Comparison of ENCODE assay signal across 16 cellular contexts in genomic region chr11:121895919-121896318, GRCh38.
DNase-seq lines count a peak whose midpoint lies in the region; ATAC-seq and TF ChIP-seq lines count a peak whose summit lies in the region.
"Had no signal": no experiment of that assay in that cellular context is flagged by ENCODE, and none has a peak within 500 bp of the region (broad histone marks: within the 10 kb centered on the region; RNA-seq: fewer than 3 reads in every experiment).

No MANE protein-coding gene starts in this region.

- CTCF ChIA-PET in HCT116 (lab: Charles Lee): no interaction called here

- peaks cover 29% of the 10 kb centered on the region for H3K4me1 ChIP-seq in ACC112 (ENCODE audit: control insufficient read depth, insufficient read depth, low read length, unreplicated experiment)
- peaks cover 3 to 29% of the 10 kb centered on the region in 2 experiments; a peak in 2 of 4 replicates for H3K4me1 ChIP-seq in HCT116 (ENCODE audit: control insufficient read depth in 1 of 2, insufficient read depth in 2 of 2, low read length in 2 of 2)

- no peak for TF ChIP-seq RAD21 in HCT116 (IDR thresholded peaks at IDR 0.05; ENCODE audit: low read depth)

- TF ChIP-seq CTCF in HCT116 (IDR thresholded peaks at IDR 0.05 in 2 of 3, conservative IDR thresholded peaks at IDR 0.05 in 1 of 3; ENCODE audit: borderline replicate concordance in 1 of 3, insufficient read depth in 1 of 3, low read depth in 2 of 3, low read length in 2 of 3) (no peak), foreskin fibroblast (IDR thresholded peaks at IDR 0.05; ENCODE audit: low read depth, low read length) (no peak), GM13977 (IDR thresholded peaks at IDR 0.05; ENCODE audit: extremely low read depth, insufficient read depth, missing control alignments) (no peak)

- H4K20me1 ChIP-seq in HCT116 (ENCODE audit: insufficient read depth): no peaks in the 10 kb centered on the region

- BruUV-seq in HCT116 (replicated peaks; lab: Mats Ljungman, UMichigan): no TSS peak

- no peaks in the 10 kb centered on the region for H3K27me3 ChIP-seq in ACC112 (ENCODE audit: insufficient read depth, low read length)
- H3K27me3 ChIP-seq in HCT116 (ENCODE audit: insufficient read depth, low read length): no peaks in the 10 kb centered on the region
- H3K27me3 ChIP-seq: pancreas had no signal

- H3K4me2 ChIP-seq in HCT116 (ENCODE audit: low read length): peak overlapping the region; percentile 33

- no peaks in the 10 kb centered on the region for H3K36me3 ChIP-seq in ACC112 (ENCODE audit: insufficient read depth, low read length)
- H3K36me3 ChIP-seq in HCT116 (ENCODE audit: control insufficient read depth in 1 of 2, insufficient read depth in 2 of 2, low read length in 2 of 2): no peaks in the 10 kb centered on the region
- H3K36me3 ChIP-seq: pancreas had no signal

- POLR2A ChIA-PET in HCT116 (lab: Charles Lee): no interaction called here

- intact Hi-C loops in HCT116 (cut with micrococcal nuclease): no loop called here

- H3K9me2 ChIP-seq in HCT116 (ENCODE audit: insufficient read depth): no peaks in the 10 kb centered on the region

- ATAC-seq in HCT116: no peak
- ATAC-seq in GM21423 (IDR thresholded peaks at IDR 0.05; ENCODE audit: unreplicated experiment): no peak
- ATAC-seq in GM18868 (IDR thresholded peaks at IDR 0.05; ENCODE audit: unreplicated experiment): no peak
- ATAC-seq: activated CD8-positive, alpha-beta T cell treated with anti-CD3 and anti-CD28 coated beads for 36 hours; pancreas had no signal

- H3K27ac ChIP-seq in ACC112 (ENCODE audit: low read depth, low read length): peak overlapping the region; percentile 2
- no peak overlapping the region for H3K27ac ChIP-seq in HCT116 (ENCODE audit: low read depth, low read length)
- H3K27ac ChIP-seq: pancreas had no signal

- H3K4me3 ChIP-seq in ACC112 (ENCODE audit: low read depth, low read length) (no peak overlapping the region), HCT116 (replicated peaks in 1 of 2; ENCODE audit: low read depth in 1 of 2, low read length in 2 of 2) (no peak overlapping the region), foreskin fibroblast (ENCODE audit: low read depth in 1 of 2, low read length in 2 of 2) (no peak overlapping the region)
- H3K4me3 ChIP-seq: pancreas had no signal

- RAD21 ChIA-PET in HCT116 (lab: Charles Lee; ENCODE audit: low non-redundant PET in 1 of 2, low total read pairs in 2 of 2, uncharacterized antibody in 2 of 2, unreplicated experiment in 2 of 2): no interaction called here

- DNase-seq in HCT116 (ENCODE audit: low read depth, low spot score): no peak
- peak; percentile 10 for DNase-seq in amniotic epithelial cell (ENCODE audit: low read depth)
- peak; percentile 57 to 81 for DNase-seq in foreskin fibroblast
- no peak for DNase-seq in activated CD4-positive, alpha-beta T cell treated with anti-CD3 and anti-CD28 coated beads for 4 hours
- no peak for DNase-seq in GM13977 (ENCODE audit: low spot score)
- DNase-seq: activated CD8-positive, alpha-beta T cell treated with anti-CD3 and anti-CD28 coated beads for 36 hours; amygdala; Calu3; erythroblast; NCI-H187 treated with DMSO at 0.1 percent for 48 hours; NCI-H524 treated with DMSO at 0.1 percent for 48 hours; pancreas; stimulated activated naive CD4-positive, alpha-beta T cell had no signal

- no peak for TF ChIP-seq POLR2A in HCT116 (IDR thresholded peaks at IDR 0.05; ENCODE audit: borderline replicate concordance, extremely low read depth, insufficient read depth, insufficient read length)

- H3K9me3 ChIP-seq in HCT116 (ENCODE audit: control insufficient read depth in 1 of 2, insufficient read depth in 1 of 2, low read depth in 1 of 2, low read length in 2 of 2): no peaks in the 10 kb centered on the region
- H3K9me3 ChIP-seq: pancreas had no signal

- in situ Hi-C loops in GM13977 (cut with MboI; ENCODE audit: low pct_unique_long_range_greater_than_20kb, low sequenced_read_pairs, unreplicated experiment): no loop called here

- peak overlapping the region; percentile 69 for H2AFZ ChIP-seq in ACC112 (ENCODE audit: low read length, unreplicated experiment)
- H2AFZ ChIP-seq in HCT116 (ENCODE audit: low read depth, low read length, poor library complexity, severe bottlenecking): no peak overlapping the region

- H3K79me2 ChIP-seq in ACC112 (ENCODE audit: control insufficient read depth, insufficient read depth, low read length, unreplicated experiment) (no peaks in the 10 kb centered on the region), HCT116 (ENCODE audit: insufficient read depth, low read length) (no peaks in the 10 kb centered on the region)

- no peak overlapping the region for H3K9ac ChIP-seq in HCT116 (ENCODE audit: low read length)

TF ChIP-seq in HCT116, 20 proteins besides CTCF, POLR2A, EP300 and RAD21:
- TF ChIP-seq SRF (IDR thresholded peaks at IDR 0.05; ENCODE audit: low read depth) (no peak), ZBTB33 (IDR thresholded peaks at IDR 0.05; ENCODE audit: extremely low read depth, insufficient replicate concordance, low read length) (no peak)

Comparison
In these comparisons a context has a peak if more than half of its experiments do, and no peak if none do; other contexts are left out.
1. DNase-seq: peak in amniotic epithelial cell (single experiment) and foreskin fibroblast (2 of 2); none in HCT116 (single experiment), activated CD4-positive, alpha-beta T cell treated with anti-CD3 and anti-CD28 coated beads for 4 hours (0 of 2) and GM13977 (single experiment).